Comparison of ENCODE assay signal across 8 cellular contexts in genomic region chr16:49755291-49755611, GRCh38.
DNase-seq lines count a peak whose midpoint lies in the region; ATAC-seq and TF ChIP-seq lines count a peak whose summit lies in the region.

No MANE protein-coding gene starts in this region.

- H3K4me3 ChIP-seq in stomach: peak overlapping the region; percentile 29 to 42 (median 38)

- 1 to 12% (median 3%) methylated on average over 11 of the region's 11 CpGs for WGBS in stomach, 5 donors

- ATAC-seq in HG03565 (IDR thresholded peaks at IDR 0.05; ENCODE audit: unreplicated experiment) (no peak), GM21717 (IDR thresholded peaks at IDR 0.05; ENCODE audit: unreplicated experiment) (no peak), GM21786 (IDR thresholded peaks at IDR 0.05; ENCODE audit: unreplicated experiment) (no peak)

- no peaks in the 10 kb centered on the region for H3K9me3 ChIP-seq in stomach

- DNase-seq in NCI-H2227 (lab: John Stamatoyannopoulos, UW; ENCODE audit: unreplicated experiment): peak; percentile 11
- DNase-seq in NCI-H2227 treated with DMSO at 0.1 percent for 48 hours (lab: John Stamatoyannopoulos, UW): no peak
- peak; percentile 73 for DNase-seq in astrocyte of the hippocampus (ENCODE audit: low read depth, low spot score)
- DNase-seq in iris pigment epithelial cell (ENCODE audit: low read depth): peak; percentile 48
- DNase-seq in stomach: no peak

- H3K27ac ChIP-seq in stomach: peak overlapping the region in 3 of 5 donors; percentile 56 to 68 (median 60)

- no peaks in the 10 kb centered on the region for H3K36me3 ChIP-seq in stomach

- intact Hi-C loops in stomach (cut with DNase I; ENCODE audit: low total_unique reads): no loop called here

- peaks cover 4 to 19% (median 13%) of the 10 kb centered on the region in 4 donors for H3K4me1 ChIP-seq in stomach

- peaks cover 0 to 14% (median 5%) of the 10 kb centered on the region in 3 donors for H3K27me3 ChIP-seq in stomach

- no peak for TF ChIP-seq POLR2A in stomach (IDR thresholded peaks at IDR 0.05)

- peak in 1 of 7 experiments; percentile 22 for TF ChIP-seq CTCF in stomach (IDR thresholded peaks at IDR 0.05)

- TF ChIP-seq EP300 in stomach (IDR thresholded peaks at IDR 0.05): no peak

Comparison
In these comparisons a context has a peak if more than half of its experiments do, and no peak if none do; other contexts are left out.
1. DNase-seq: peak in NCI-H2227 (single experiment), astrocyte of the hippocampus (single experiment) and iris pigment epithelial cell (single experiment); none in NCI-H2227 treated with DMSO at 0.1 percent for 48 hours (single experiment) and stomach (single experiment).